Comparison of ENCODE assay signal across 17 cellular contexts in genomic region chr7:157537056-157537455, GRCh38.
"Had no signal": no experiment of that assay in that cellular context is flagged by ENCODE, and none has a peak within 500 bp of the region (broad histone marks: within the 10 kb centered on the region; RNA-seq: fewer than 3 reads in every experiment).

No MANE protein-coding gene starts in this region.

- H3K36me3 ChIP-seq: neutrophil had no signal

- H3K27ac Mint-ChIP-seq: stimulated activated effector memory CD8-positive, alpha-beta T cell treated with anti-CD3 and anti-CD28 coated beads, Interleukin-12 subunit alpha, Interleukin-12 subunit beta, amount 100 ng/mL, for 72 hours had no signal

- H3K27me3 ChIP-seq: dorsolateral prefrontal cortex, tibial nerve had no signal

- H3K27ac ChIP-seq: dorsolateral prefrontal cortex, heart right ventricle, left ventricle myocardium inferior, neutrophil, tibial nerve had no signal

- ATAC-seq: heart right ventricle; naive thymus-derived CD8-positive, alpha-beta T cell; stimulated activated effector memory CD8-positive, alpha-beta T cell treated with anti-CD3 and anti-CD28 coated beads, Interleukin-12 subunit alpha, Interleukin-12 subunit beta, amount 100 ng/mL, for 72 hours; stimulated activated naive CD8-positive, alpha-beta T cell treated with anti-CD3 and anti-CD28 coated beads, Interleukin-15, Interleukin-2, amounts not matched to agents 100 U/mL and 50 U/mL, for 24 hours had no signal

- H3K36me3 Mint-ChIP-seq: stimulated activated effector memory CD8-positive, alpha-beta T cell treated with anti-CD3 and anti-CD28 coated beads, Interleukin-12 subunit alpha, Interleukin-12 subunit beta, amount 100 ng/mL, for 72 hours had no signal

- H3K4me3 ChIP-seq: dorsolateral prefrontal cortex, heart right ventricle, left ventricle myocardium inferior, smooth muscle cell, tibial nerve had no signal

- DNase-seq: cortex of kidney; effector CD8-positive, alpha-beta T cell; foreskin melanocyte; heart right ventricle; hypothalamus; left ventricle myocardium inferior; mesendoderm; naive thymus-derived CD8-positive, alpha-beta T cell; stimulated activated CD4-positive, alpha-beta T cell treated with anti-CD3 and anti-CD28 coated beads, Interleukin-4, amount 100 ng/mL, for 1 hour; stimulated activated CD8-positive, alpha-beta memory T cell treated with anti-CD3 and anti-CD28 coated beads, Interleukin-4, amount 100 ng/mL, for 48 hours; stimulated activated naive CD8-positive, alpha-beta T cell treated with anti-CD3 and anti-CD28 coated beads, Interleukin-15, Interleukin-2, amounts not matched to agents 100 U/mL and 50 U/mL, for 24 hours had no signal

- H3K4me3 Mint-ChIP-seq: central memory CD8-positive, alpha-beta T cell; naive thymus-derived CD8-positive, alpha-beta T cell; stimulated activated effector memory CD8-positive, alpha-beta T cell treated with anti-CD3 and anti-CD28 coated beads, Interleukin-12 subunit alpha, Interleukin-12 subunit beta, amount 100 ng/mL, for 72 hours had no signal

- H3K4me1 ChIP-seq: heart right ventricle, left ventricle myocardium inferior, tibial nerve had no signal

- H3K4me1 Mint-ChIP-seq: central memory CD8-positive, alpha-beta T cell; naive thymus-derived CD8-positive, alpha-beta T cell; stimulated activated effector memory CD8-positive, alpha-beta T cell treated with anti-CD3 and anti-CD28 coated beads, Interleukin-12 subunit alpha, Interleukin-12 subunit beta, amount 100 ng/mL, for 72 hours had no signal

- H3K9me3 ChIP-seq: neutrophil had no signal
